ENCODE assay signal across 1 cellular context in the genomic region with DNA sequence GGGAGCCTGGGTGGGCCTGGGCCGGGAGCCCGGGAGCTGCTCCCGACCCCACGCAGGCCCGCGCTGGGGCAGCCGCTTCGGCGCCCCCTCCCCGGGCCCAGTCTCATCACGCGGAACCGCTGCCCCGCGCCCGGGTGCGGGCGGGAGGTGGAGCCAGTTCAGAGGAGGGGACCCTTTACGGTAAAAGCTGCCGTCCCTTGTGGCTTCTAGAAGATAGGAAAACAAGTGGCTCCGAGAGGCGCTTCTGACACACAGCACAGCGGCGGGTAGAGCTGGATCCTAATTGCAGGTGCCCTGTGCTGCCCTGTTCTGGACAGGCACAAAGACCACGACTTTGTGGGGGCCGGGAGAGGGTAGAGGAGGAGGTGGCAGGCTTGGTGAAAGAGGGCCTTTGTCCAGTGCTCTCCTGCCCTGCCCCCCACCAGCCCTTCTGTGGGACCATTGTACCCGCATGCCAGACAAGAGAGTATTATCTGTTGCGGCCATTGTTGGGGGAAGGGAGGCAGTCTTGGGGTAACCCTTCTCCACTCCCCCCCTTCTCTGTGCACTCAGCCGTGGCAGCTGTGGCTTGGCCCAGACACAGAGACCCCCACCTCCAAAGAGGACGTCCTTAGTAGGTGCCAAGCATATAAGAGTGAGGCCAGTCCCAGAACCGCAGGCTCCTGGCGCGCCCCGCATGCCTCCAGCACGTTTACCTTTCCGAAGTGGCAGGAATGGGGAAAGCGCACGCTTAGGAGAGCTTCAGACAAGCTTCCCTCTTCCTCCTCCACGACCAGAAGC.
TF ChIP-seq lines count a peak whose summit lies in the region.

No MANE protein-coding gene starts in this region.

TF ChIP-seq in K562, 482 proteins besides CTCF, POLR2A, EP300 and RAD21:
- TF ChIP-seq ATF3 (IDR thresholded peaks at IDR 0.05) (no peak), ATF3 (CRISPR knock-in tag; conservative IDR thresholded peaks at IDR 0.05) (no peak), ZFX (CRISPR knock-in tag; IDR thresholded peaks at IDR 0.05) (0 out of 2 replicates have a peak, but pooled peaks have one; percentile 50), PTBP1 (IDR thresholded peaks at IDR 0.05; ENCODE audit: low read depth, low read length) (no peak; the same call in 1 of the 2 replicates), ZNF143 (CRISPR knock-in tag; IDR thresholded peaks at IDR 0.05) (no peak), PML (IDR thresholded peaks at IDR 0.05; ENCODE audit: low read length) (0 out of 2 replicates have a peak, but pooled peaks have one; percentile 15), ZFP36 (IDR thresholded peaks at IDR 0.05; ENCODE audit: low read depth, low read length, partially characterized antibody) (peak; percentile 88), RHOXF2B (CRISPR knock-in tag; conservative IDR thresholded peaks at IDR 0.05) (0 out of 2 replicates have a peak, but pooled peaks have one; percentile 30), ZNF134 (CRISPR knock-in tag; conservative IDR thresholded peaks at IDR 0.05) (no peak), BCOR (IDR thresholded peaks at IDR 0.05) (peak; percentile 85), RBM25 (IDR thresholded peaks at IDR 0.05; ENCODE audit: low read depth, low read length, severe bottlenecking) (peak; percentile 54), SP1 (CRISPR knock-in tag; IDR thresholded peaks at IDR 0.05) (0 out of 2 replicates have a peak, but pooled peaks have one; percentile 10), HNRNPK (IDR thresholded peaks at IDR 0.05; ENCODE audit: low read depth, low read length, poor library complexity, severe bottlenecking) (no peak), ZNF79 (CRISPR knock-in tag; IDR thresholded peaks at IDR 0.05; ENCODE audit: low read depth) (no peak), ZNF121 (CRISPR knock-in tag; conservative IDR thresholded peaks at IDR 0.05) (peak; percentile 99), MBD2 (IDR thresholded peaks at IDR 0.05; ENCODE audit: borderline replicate concordance, low read depth) (no peak), MEF2D (tag; conservative IDR thresholded peaks at IDR 0.05; ENCODE audit: low read depth) (no peak), PTTG1 (tag; IDR thresholded peaks at IDR 0.05; ENCODE audit: low read depth) (no peak), SAP30 (IDR thresholded peaks at IDR 0.05; ENCODE audit: borderline replicate concordance, insufficient read depth, low read depth, low read length, poor library complexity, severe bottlenecking) (peak; percentile 27), RBM22 (IDR thresholded peaks at IDR 0.05; ENCODE audit: low read depth, low read length, poor library complexity, severe bottlenecking) (peak; percentile 73), PCBP1 (IDR thresholded peaks at IDR 0.05; ENCODE audit: low read depth, low read length, poor library complexity, severe bottlenecking) (peak; percentile 7), RBBP5 (IDR thresholded peaks at IDR 0.05; ENCODE audit: borderline replicate concordance, insufficient read depth, low read length, poor library complexity, severe bottlenecking) (peak; percentile 21), PHB (CRISPR knock-in tag; IDR thresholded peaks at IDR 0.05) (no peak), CCNT2 (IDR thresholded peaks at IDR 0.05; ENCODE audit: borderline replicate concordance, extremely low read depth, insufficient read length, low read depth, low read length) (peak; percentile 13), IFI16 (CRISPR knock-in tag; IDR thresholded peaks at IDR 0.05) (no peak), ZNF263 (CRISPR knock-in tag; IDR thresholded peaks at IDR 0.05; ENCODE audit: borderline replicate concordance) (no peak), ZNF586 (CRISPR knock-in tag; conservative IDR thresholded peaks at IDR 0.05) (no peak), TFAP4 (CRISPR knock-in tag; IDR thresholded peaks at IDR 0.05; ENCODE audit: borderline replicate concordance) (0 out of 2 replicates have a peak, but pooled peaks have one; percentile 1), POLR2AphosphoS2 (IDR thresholded peaks at IDR 0.05; ENCODE audit: low read length) (no peak), NFXL1 (CRISPR knock-in tag; IDR thresholded peaks at IDR 0.05) (no peak), SOX6 (IDR thresholded peaks at IDR 0.05) (no peak), TRIM28 (IDR thresholded peaks at IDR 0.05) (no peak), ZNF551 (CRISPR knock-in tag; IDR thresholded peaks at IDR 0.05) (no peak), KDM1A (IDR thresholded peaks at IDR 0.05) (peak in 1 of 2 experiments; percentile 56; a peak in 1 of 4 replicates), YY1 (IDR thresholded peaks at IDR 0.05; ENCODE audit: borderline replicate concordance in 1 of 3, control insufficient read depth in 1 of 3, extremely low read depth in 1 of 3, insufficient read depth in 3 of 3, insufficient read length in 1 of 3, insufficient replicate concordance in 2 of 3, low read depth in 1 of 3, low read length in 2 of 3) (peak in 1 of 3 experiments; percentile 34), NONO (IDR thresholded peaks at IDR 0.05; ENCODE audit: low read depth in 2 of 2, low read length in 1 of 2) (0 out of 4 replicates have a peak, but pooled peaks of 1 of the 2 experiments have one; percentile 13), PYGO2 (tag; IDR thresholded peaks at IDR 0.05) (no peak), POLR2B (IDR thresholded peaks at IDR 0.05; ENCODE audit: low read depth, partially characterized antibody) (no peak), FOXJ2 (tag; IDR thresholded peaks at IDR 0.05) (no peak)
- TF ChIP-seq, protein P1, sequence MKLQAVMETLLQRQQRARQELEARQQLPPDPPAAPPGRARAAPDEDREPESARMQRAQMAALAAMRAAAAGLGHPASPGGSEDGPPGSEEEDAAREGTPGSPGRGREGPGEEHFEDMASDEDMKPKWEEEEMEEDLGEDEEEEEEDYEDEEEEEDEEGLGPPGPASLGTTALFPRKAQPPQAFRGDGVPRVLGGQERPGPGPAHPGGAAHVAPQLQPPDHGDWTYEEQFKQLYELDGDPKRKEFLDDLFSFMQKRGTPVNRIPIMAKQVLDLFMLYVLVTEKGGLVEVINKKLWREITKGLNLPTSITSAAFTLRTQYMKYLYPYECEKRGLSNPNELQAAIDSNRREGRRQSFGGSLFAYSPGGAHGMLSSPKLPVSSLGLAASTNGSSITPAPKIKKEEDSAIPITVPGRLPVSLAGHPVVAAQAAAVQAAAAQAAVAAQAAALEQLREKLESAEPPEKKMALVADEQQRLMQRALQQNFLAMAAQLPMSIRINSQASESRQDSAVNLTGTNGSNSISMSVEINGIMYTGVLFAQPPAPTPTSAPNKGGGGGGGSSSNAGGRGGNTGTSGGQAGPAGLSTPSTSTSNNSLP (IDR thresholded peaks at IDR 0.05; ENCODE audit: borderline replicate concordance, low read depth, low read length) = no peak
TF ChIP-seq in K562: peak in this region for 17.
